ENCODE assay signal across 6 cellular contexts in genomic region chr9:94506370-94506769, GRCh38. TPM values are rescaled to one million over a fixed set of nuclear protein-coding genes. Genes with fewer than 3 reads are reported as not detected.
"Had no signal": no experiment of that assay in that cellular context is flagged by ENCODE, and none has a peak within 500 bp of the region (broad histone marks: within the 10 kb centered on the region; RNA-seq: fewer than 3 reads in every experiment).

No MANE protein-coding gene starts in this region.

RNA-seq across cellular contexts. Expression of gene PCAT7, which starts 48.5 kb away (rescaled TPM):
- total RNA-seq: subcutaneous adipose tissue, temporal lobe, thoracic aorta, thyroid gland, uterus, vagina had no signal
